1 cellular context compared by ENCODE assay signal in the genomic region with DNA sequence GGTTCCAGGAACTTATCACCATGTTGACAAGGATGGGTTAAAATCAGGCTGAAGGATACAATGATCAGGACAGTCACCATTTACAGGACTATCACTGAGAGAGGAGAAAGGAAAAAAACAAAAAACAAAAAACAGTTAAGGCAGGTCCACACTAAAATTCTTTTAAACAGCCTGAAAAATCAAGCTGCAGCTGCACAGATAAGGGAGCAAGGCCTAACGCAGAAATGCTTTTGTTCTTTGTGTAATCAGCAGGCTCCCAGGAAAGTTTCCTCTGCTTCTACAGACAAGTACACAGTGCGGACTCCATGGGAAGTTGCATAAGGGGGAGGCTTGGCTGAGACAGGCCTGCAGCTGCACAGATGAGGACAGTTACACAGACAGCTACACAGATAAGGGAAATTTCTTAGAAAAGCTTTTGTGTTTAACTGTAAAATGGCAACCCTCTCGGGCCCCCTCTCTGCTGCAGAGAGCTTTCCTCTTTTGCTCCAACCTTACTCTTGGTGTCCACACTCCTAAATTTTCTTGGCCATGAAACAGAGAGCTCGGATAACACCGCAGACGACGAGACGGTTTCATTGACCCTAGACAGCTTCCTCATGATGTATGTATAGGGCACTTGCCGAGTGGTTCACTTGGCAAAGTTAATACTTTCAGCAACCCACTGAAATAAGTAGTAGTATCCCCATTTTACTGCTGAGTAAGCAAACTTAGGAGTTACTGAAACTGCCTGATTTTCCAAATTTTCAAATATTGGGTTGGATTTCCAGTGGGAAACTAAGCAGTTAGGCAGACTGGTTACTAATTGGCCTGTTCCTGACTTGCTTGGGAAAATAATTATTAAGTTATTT.
A peak's percentile ranks its signal among the peaks of the same experiment; 100 is the strongest.
TF ChIP-seq lines count a peak whose summit lies in the region.

No MANE protein-coding gene starts in this region.

TF ChIP-seq in HepG2, 621 proteins besides CTCF, POLR2A, EP300 and RAD21 (continued from another document and continues in another):
- TF ChIP-seq POLR2AphosphoS5 (IDR thresholded peaks at IDR 0.05; ENCODE audit: low read depth, low read length), result no peak
- no peak for TF ChIP-seq ZXDC (CRISPR knock-in tag; IDR thresholded peaks at IDR 0.05)
- TF ChIP-seq FOXJ3 (CRISPR knock-in tag; IDR thresholded peaks at IDR 0.05; ENCODE audit: borderline replicate concordance), result peak; percentile 69; the same call in 1 of the 2 replicates
- 0 out of 2 replicates have a peak, but pooled peaks have one; percentile 26 for TF ChIP-seq ZBTB21 (CRISPR knock-in tag; IDR thresholded peaks at IDR 0.05)
- no peak for TF ChIP-seq ZNF703 (CRISPR knock-in tag; IDR thresholded peaks at IDR 0.05; ENCODE audit: borderline replicate concordance)
- TF ChIP-seq CBX5 (CRISPR knock-in tag; IDR thresholded peaks at IDR 0.05; ENCODE audit: borderline replicate concordance), result 0 out of 2 replicates have a peak, but pooled peaks have one; percentile 36
- no peak for TF ChIP-seq HIVEP1 (CRISPR knock-in tag; IDR thresholded peaks at IDR 0.05)
- no peak for TF ChIP-seq FOXK2 (IDR thresholded peaks at IDR 0.05)
- TF ChIP-seq CEBPB (IDR thresholded peaks at IDR 0.05; ENCODE audit: borderline replicate concordance, low read depth, low read length), result peak; percentile 81
- no peak for TF ChIP-seq HOXA9 (CRISPR knock-in tag; IDR thresholded peaks at IDR 0.05; ENCODE audit: borderline replicate concordance)
- no peak for TF ChIP-seq ZNF333 (CRISPR knock-in tag; IDR thresholded peaks at IDR 0.05; ENCODE audit: borderline replicate concordance)
- TF ChIP-seq, protein P1, sequence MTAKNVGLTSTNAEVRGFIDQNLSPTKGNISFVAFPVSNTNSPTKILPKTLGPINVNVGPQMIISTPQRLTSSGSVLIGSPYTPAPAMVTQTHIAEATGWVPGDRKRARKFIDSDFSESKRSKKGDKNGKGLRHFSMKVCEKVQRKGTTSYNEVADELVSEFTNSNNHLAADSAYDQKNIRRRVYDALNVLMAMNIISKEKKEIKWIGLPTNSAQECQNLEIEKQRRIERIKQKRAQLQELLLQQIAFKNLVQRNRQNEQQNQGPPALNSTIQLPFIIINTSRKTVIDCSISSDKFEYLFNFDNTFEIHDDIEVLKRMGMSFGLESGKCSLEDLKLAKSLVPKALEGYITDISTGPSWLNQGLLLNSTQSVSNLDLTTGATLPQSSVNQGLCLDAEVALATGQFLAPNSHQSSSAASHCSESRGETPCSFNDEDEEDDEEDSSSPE (CRISPR knock-in tag; IDR thresholded peaks at IDR 0.05), result no peak
- TF ChIP-seq KLF11 (CRISPR knock-in tag; IDR thresholded peaks at IDR 0.05), result peak; percentile 52; the same call in 1 of the 2 replicates
- no peak for TF ChIP-seq BRCA1 (CRISPR knock-in tag; IDR thresholded peaks at IDR 0.05)
- peak; percentile 72 for TF ChIP-seq PAXIP1 (CRISPR knock-in tag; conservative IDR thresholded peaks at IDR 0.05)
- TF ChIP-seq CCDC6 (CRISPR knock-in tag; IDR thresholded peaks at IDR 0.05), result no peak
- TF ChIP-seq ZMYM3 (CRISPR knock-in tag; IDR thresholded peaks at IDR 0.05), result peak; percentile 61
- TF ChIP-seq, protein P2, sequence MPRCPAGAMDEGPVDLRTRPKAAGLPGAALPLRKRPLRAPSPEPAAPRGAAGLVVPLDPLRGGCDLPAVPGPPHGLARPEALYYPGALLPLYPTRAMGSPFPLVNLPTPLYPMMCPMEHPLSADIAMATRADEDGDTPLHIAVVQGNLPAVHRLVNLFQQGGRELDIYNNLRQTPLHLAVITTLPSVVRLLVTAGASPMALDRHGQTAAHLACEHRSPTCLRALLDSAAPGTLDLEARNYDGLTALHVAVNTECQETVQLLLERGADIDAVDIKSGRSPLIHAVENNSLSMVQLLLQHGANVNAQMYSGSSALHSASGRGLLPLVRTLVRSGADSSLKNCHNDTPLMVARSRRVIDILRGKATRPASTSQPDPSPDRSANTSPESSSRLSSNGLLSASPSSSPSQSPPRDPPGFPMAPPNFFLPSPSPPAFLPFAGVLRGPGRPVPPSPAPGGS (CRISPR knock-in tag; IDR thresholded peaks at IDR 0.05), result no peak
- TF ChIP-seq THAP11 (CRISPR knock-in tag; IDR thresholded peaks at IDR 0.05), result peak; percentile 42; the same call in 1 of the 2 replicates
- TF ChIP-seq ZNF513 (CRISPR knock-in tag; conservative IDR thresholded peaks at IDR 0.05), result no peak
- peak; percentile 21; the same call in 1 of the 2 replicates for TF ChIP-seq ZNF263 (CRISPR knock-in tag; IDR thresholded peaks at IDR 0.05)
- no peak for TF ChIP-seq ZNF782 (CRISPR knock-in tag; IDR thresholded peaks at IDR 0.05; ENCODE audit: borderline replicate concordance)
- TF ChIP-seq ZNF614 (CRISPR knock-in tag; IDR thresholded peaks at IDR 0.05; ENCODE audit: borderline replicate concordance), result peak; percentile 93
- no peak for TF ChIP-seq MBNL3 (CRISPR knock-in tag; conservative IDR thresholded peaks at IDR 0.05)
- TF ChIP-seq SNAPC2 (CRISPR knock-in tag; IDR thresholded peaks at IDR 0.05), result no peak
- TF ChIP-seq, protein P3, sequence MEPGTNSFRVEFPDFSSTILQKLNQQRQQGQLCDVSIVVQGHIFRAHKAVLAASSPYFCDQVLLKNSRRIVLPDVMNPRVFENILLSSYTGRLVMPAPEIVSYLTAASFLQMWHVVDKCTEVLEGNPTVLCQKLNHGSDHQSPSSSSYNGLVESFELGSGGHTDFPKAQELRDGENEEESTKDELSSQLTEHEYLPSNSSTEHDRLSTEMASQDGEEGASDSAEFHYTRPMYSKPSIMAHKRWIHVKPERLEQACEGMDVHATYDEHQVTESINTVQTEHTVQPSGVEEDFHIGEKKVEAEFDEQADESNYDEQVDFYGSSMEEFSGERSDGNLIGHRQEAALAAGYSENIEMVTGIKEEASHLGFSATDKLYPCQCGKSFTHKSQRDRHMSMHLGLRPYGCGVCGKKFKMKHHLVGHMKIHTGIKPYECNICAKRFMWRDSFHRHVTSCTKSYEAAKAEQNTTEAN (CRISPR knock-in tag; conservative IDR thresholded peaks at IDR 0.05), result 0 out of 2 replicates have a peak, but pooled peaks have one; percentile 50
- TF ChIP-seq, protein P4, sequence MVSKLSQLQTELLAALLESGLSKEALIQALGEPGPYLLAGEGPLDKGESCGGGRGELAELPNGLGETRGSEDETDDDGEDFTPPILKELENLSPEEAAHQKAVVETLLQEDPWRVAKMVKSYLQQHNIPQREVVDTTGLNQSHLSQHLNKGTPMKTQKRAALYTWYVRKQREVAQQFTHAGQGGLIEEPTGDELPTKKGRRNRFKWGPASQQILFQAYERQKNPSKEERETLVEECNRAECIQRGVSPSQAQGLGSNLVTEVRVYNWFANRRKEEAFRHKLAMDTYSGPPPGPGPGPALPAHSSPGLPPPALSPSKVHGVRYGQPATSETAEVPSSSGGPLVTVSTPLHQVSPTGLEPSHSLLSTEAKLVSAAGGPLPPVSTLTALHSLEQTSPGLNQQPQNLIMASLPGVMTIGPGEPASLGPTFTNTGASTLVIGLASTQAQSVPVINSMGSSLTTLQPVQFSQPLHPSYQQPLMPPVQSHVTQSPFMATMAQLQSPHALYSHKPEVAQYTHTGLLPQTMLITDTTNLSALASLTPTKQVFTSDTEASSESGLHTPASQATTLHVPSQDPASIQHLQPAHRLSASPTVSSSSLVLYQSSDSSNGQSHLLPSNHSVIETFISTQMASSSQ (IDR thresholded peaks at IDR 0.05; ENCODE audit: low read depth), result peak; percentile 40; the same call in 1 of the 2 replicates
- TF ChIP-seq, protein P4 (CRISPR knock-in tag; IDR thresholded peaks at IDR 0.05; ENCODE audit: borderline replicate concordance), result peak; percentile 43; the same call in 1 of the 2 replicates
- no peak for TF ChIP-seq RFXAP (CRISPR knock-in tag; IDR thresholded peaks at IDR 0.05; ENCODE audit: borderline replicate concordance)
- TF ChIP-seq, protein P5, sequence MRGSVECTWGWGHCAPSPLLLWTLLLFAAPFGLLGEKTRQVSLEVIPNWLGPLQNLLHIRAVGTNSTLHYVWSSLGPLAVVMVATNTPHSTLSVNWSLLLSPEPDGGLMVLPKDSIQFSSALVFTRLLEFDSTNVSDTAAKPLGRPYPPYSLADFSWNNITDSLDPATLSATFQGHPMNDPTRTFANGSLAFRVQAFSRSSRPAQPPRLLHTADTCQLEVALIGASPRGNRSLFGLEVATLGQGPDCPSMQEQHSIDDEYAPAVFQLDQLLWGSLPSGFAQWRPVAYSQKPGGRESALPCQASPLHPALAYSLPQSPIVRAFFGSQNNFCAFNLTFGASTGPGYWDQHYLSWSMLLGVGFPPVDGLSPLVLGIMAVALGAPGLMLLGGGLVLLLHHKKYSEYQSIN (CRISPR knock-in tag; IDR thresholded peaks at IDR 0.05; ENCODE audit: borderline replicate concordance), result no peak
- TF ChIP-seq MED13 (CRISPR knock-in tag; IDR thresholded peaks at IDR 0.05), result no peak
- TF ChIP-seq, protein P6, sequence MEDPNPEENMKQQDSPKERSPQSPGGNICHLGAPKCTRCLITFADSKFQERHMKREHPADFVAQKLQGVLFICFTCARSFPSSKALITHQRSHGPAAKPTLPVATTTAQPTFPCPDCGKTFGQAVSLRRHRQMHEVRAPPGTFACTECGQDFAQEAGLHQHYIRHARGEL (CRISPR knock-in tag; IDR thresholded peaks at IDR 0.05), result no peak
